29 cellular contexts compared by ENCODE assay signal in the genomic region with DNA sequence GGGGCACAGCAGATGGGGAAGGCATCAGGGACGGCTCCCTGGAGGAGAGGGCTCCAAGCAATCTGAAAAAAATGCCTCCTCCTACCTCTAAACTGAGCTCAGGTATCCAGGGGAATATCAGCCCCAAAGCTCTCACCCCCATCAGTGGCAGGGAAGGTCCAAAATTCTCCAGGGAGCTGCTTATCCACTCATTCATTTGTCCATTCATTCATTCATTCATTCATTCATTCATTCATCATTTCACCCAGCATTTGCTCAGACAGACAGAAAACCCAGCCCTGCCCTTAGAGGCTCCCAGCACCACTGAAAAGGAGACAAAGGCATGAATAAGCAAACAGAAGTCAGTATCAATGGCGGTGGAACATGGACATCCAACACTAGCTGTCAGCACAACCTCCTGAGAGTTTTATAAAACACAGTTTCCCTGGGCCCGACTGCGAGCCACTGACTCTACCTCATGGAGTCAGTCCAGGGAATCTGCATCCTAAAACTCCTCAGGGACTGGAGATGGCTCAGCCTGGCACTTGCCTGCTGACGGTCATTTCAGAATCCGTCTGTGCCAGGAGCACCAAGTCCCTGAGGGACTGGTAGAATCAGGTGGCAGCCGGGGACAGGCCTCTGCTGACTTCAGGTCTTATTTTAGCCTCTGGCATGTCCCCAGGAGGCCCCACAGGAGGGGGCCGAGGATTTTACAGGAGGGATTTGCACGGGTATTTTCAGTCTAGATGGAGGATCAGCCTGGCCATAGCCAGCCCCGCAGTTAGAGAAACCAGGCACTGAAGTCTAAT.
A peak's percentile ranks its signal among the peaks of the same experiment; 100 is the strongest.
DNase-seq lines count a peak whose midpoint lies in the region; ATAC-seq and TF ChIP-seq lines count a peak whose summit lies in the region.
"Had no signal": no experiment of that assay in that cellular context is flagged by ENCODE, and none has a peak within 500 bp of the region (broad histone marks: within the 10 kb centered on the region; RNA-seq: fewer than 3 reads in every experiment).

No MANE protein-coding gene starts in this region.

- intact Hi-C loops in heart left ventricle (cut with DNase I) (loop anchor here in 7 of 10 donors (1.0 to 10.0 kb wide), 7 partner anchors 48 to 168 kb away; a partner anchor contains a TSS), aorta (cut with DNase I) (no loop called here), thyroid gland (cut with DNase I) (no loop called here)

- H3K27ac ChIP-seq in heart left ventricle (peak overlapping the region in 11 of 12 donors; percentile 16 to 80 (median 64)), neural progenitor cell (no peak overlapping the region), aorta (ENCODE audit: low read depth in 1 of 2, low read length in 2 of 2) (no peak overlapping the region), thyroid gland (no peak overlapping the region)
- H3K27ac ChIP-seq: 22Rv1, breast epithelium, gastroesophageal sphincter, KMS-11, neutrophil, skin epidermis, suprapubic skin, VCaP had no signal

- ATAC-seq in heart left ventricle (peak; percentile 83 to 88 (median 85)), aorta (ENCODE audit: low FRiP score) (peak; percentile 34)
- ATAC-seq: activated T-helper 17 cell treated with anti-CD3 and anti-CD28 coated beads, Interleukin-2, amount 50 U/mL, for 72 hours; gastroesophageal sphincter; PC-3 had no signal

- no peaks in the 10 kb centered on the region for H3K79me2 ChIP-seq in neural progenitor cell (ENCODE audit: low read depth)

- H3K4me2 ChIP-seq in neural progenitor cell = no peak overlapping the region
- H3K4me2 ChIP-seq: KMS-11 had no signal

- no peak overlapping the region for H3K9ac ChIP-seq in neural progenitor cell
- H3K9ac ChIP-seq: KMS-11 had no signal

- no peak overlapping the region for H3K4me3 Mint-ChIP-seq in neural progenitor cell
- H3K4me3 Mint-ChIP-seq: activated T-helper 17 cell treated with anti-CD3 and anti-CD28 coated beads, Interleukin-2, amount 50 U/mL, for 72 hours; CD14-positive monocyte had no signal

- peaks cover 26% of the 10 kb centered on the region for H3K27me3 Mint-ChIP-seq in neural progenitor cell (ENCODE audit: insufficient read depth, low read depth)

- TF ChIP-seq POLR2A in heart left ventricle (IDR thresholded peaks at IDR 0.05) (no peak), thyroid gland (IDR thresholded peaks at IDR 0.05) (no peak)

- TF ChIP-seq CTCF in heart left ventricle (IDR thresholded peaks at IDR 0.05) (no peak), neural progenitor cell (IDR thresholded peaks at IDR 0.05) (no peak), thyroid gland (IDR thresholded peaks at IDR 0.05) (no peak)

- H3K4me1 ChIP-seq in heart left ventricle (peaks cover 0 to 46% (median 12%) of the 10 kb centered on the region in 12 donors), neural progenitor cell (peaks cover 39% of the 10 kb centered on the region), aorta (ENCODE audit: control insufficient read depth in 1 of 2, insufficient read depth in 2 of 2, low read length in 2 of 2) (no peaks in the 10 kb centered on the region), thyroid gland (no peaks in the 10 kb centered on the region)
- H3K4me1 ChIP-seq: breast epithelium had no signal

- peak overlapping the region; percentile 30 for H3K27ac Mint-ChIP-seq in neural progenitor cell
- H3K27ac Mint-ChIP-seq: activated T-helper 17 cell treated with anti-CD3 and anti-CD28 coated beads, Interleukin-2, amount 50 U/mL, for 72 hours; CD14-positive monocyte had no signal

- H3K27me3 ChIP-seq in heart left ventricle (no peaks in the 10 kb centered on the region), neural progenitor cell (no peaks in the 10 kb centered on the region), aorta (ENCODE audit: control insufficient read depth in 1 of 2, insufficient read depth in 2 of 2, low read length in 1 of 2) (no peaks in the 10 kb centered on the region), thyroid gland (peaks cover under 1% of the 10 kb centered on the region)
- H3K27me3 ChIP-seq: breast epithelium, gastroesophageal sphincter had no signal

- H3K36me3 ChIP-seq in heart left ventricle = no peaks in the 10 kb centered on the region
- no peaks in the 10 kb centered on the region for H3K36me3 ChIP-seq in neural progenitor cell
- H3K36me3 ChIP-seq in aorta (ENCODE audit: control insufficient read depth in 1 of 2, insufficient read depth in 2 of 2, low read length in 1 of 2) = no peaks in the 10 kb centered on the region
- no peaks in the 10 kb centered on the region for H3K36me3 ChIP-seq in thyroid gland
- H3K36me3 ChIP-seq: breast epithelium, gastroesophageal sphincter, neutrophil, suprapubic skin had no signal

- H3K36me3 Mint-ChIP-seq in neural progenitor cell = no peaks in the 10 kb centered on the region
- H3K36me3 Mint-ChIP-seq: CD14-positive monocyte had no signal

- H3K4me3 ChIP-seq in heart left ventricle (no peak overlapping the region), neural progenitor cell (no peak overlapping the region), aorta (ENCODE audit: low read length in 2 of 2) (no peak overlapping the region), thyroid gland (replicated peaks in 1 of 3) (no peak overlapping the region)
- H3K4me3 ChIP-seq: breast epithelium, gastroesophageal sphincter, skin epidermis, suprapubic skin had no signal

- H3K9me3 Mint-ChIP-seq in neural progenitor cell = no peaks in the 10 kb centered on the region
- H3K9me3 Mint-ChIP-seq: activated T-helper 17 cell treated with anti-CD3 and anti-CD28 coated beads, Interleukin-2, amount 50 U/mL, for 72 hours; CD14-positive monocyte had no signal

- DNase-seq in NCI-H82 (lab: John Stamatoyannopoulos, UW) (peak; percentile 40), NCI-H82 treated with DMSO at 0.1 percent for 48 hours (lab: John Stamatoyannopoulos, UW; ENCODE audit: unreplicated experiment) (no peak), heart left ventricle (peak in 4 of 5 donors; percentile 70 to 87 (median 77)), neural progenitor cell (ENCODE audit: low spot score) (no peak), aorta (peak; percentile 59 to 81), NAMALWA (ENCODE audit: low spot score) (no peak), thyroid gland (no peak), HK-2 (ENCODE audit: unreplicated experiment) (no peak)
- DNase-seq: activated CD4-positive, alpha-beta T cell treated with anti-CD3 and anti-CD28 coated beads for 4 hours; activated naive CD4-positive, alpha-beta T cell treated with anti-CD3 and anti-CD28 coated beads, Interleukin-2, amount 50 U/mL, for 16 hours; effector CD4-positive, alpha-beta T cell; H7; hypothalamus; MM.1S; NCI-H2029; NK-92 treated with Interleukin-12 subunit alpha and Interleukin-12 subunit beta, amount 100 ng/mL, for 24 hours; stimulated activated naive CD4-positive, alpha-beta T cell treated with Interleukin-2 at 50 U/mL for 16 hours; T-helper 9 cell had no signal

- no peaks in the 10 kb centered on the region for H4K20me1 ChIP-seq in neural progenitor cell (ENCODE audit: low read depth)

- 33 to 60% (median 48%) methylated on average over 9 to 10 of the region's 10 CpGs for WGBS in heart left ventricle, 4 donors
- WGBS in aorta, 2 donors = 14 to 19% methylated on average over 10 of the region's 10 CpGs
- WGBS in thyroid gland, 2 donors = 78 to 83% methylated on average over 5 to 10 of the region's 10 CpGs

- peaks cover 47% of the 10 kb centered on the region for H3F3A ChIP-seq in neural progenitor cell (ENCODE audit: low read depth)

- no peak overlapping the region for H2AFZ ChIP-seq in neural progenitor cell (replicated peaks)

- peaks cover 62% of the 10 kb centered on the region for H3K4me1 Mint-ChIP-seq in neural progenitor cell
- H3K4me1 Mint-ChIP-seq: activated T-helper 17 cell treated with anti-CD3 and anti-CD28 coated beads, Interleukin-2, amount 50 U/mL, for 72 hours had no signal

- H3K9me3 ChIP-seq in heart left ventricle (no peaks in the 10 kb centered on the region), neural progenitor cell (ENCODE audit: low read depth) (no peaks in the 10 kb centered on the region), aorta (ENCODE audit: control insufficient read depth, low read length) (no peaks in the 10 kb centered on the region), thyroid gland (no peaks in the 10 kb centered on the region)
- H3K9me3 ChIP-seq: breast epithelium, gastroesophageal sphincter, neutrophil, suprapubic skin had no signal

Comparison
In these comparisons a context has a peak if more than half of its experiments do, and no peak if none do; other contexts are left out.
1. DNase-seq: peak in NCI-H82 (single experiment), heart left ventricle (4 of 5) and aorta (2 of 2); none in NCI-H82 treated with DMSO at 0.1 percent for 48 hours (single experiment), neural progenitor cell (single experiment), NAMALWA (single experiment), thyroid gland (0 of 2) and HK-2 (single experiment).
2. H3K27ac ChIP-seq: peak in heart left ventricle (11 of 12); none in neural progenitor cell (single experiment), aorta (0 of 2) and thyroid gland (0 of 3).
3. intact Hi-C loops: an anchor here in heart left ventricle (1.0 to 10.0 kb wide); none called in aorta and thyroid gland.